Comparison of ENCODE assay signal across 18 cellular contexts in the genomic region with DNA sequence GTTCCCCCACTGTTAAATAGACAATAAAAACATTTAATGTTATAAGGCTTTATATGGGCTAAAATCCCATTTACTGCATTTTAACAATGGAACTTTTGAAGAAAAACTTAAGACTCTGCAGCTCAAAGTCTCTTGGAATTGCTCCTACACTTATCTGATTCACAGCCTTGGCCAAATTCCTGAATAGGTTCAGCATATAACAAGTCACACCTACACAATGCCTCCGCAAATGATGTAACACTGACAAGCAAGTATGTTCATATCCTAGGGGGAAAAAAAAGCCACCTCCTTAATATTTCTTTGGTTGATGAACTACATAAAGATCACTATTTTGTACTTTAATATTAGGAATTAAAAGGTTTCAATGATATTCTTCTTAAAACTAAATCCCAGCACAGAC. TPM values are rescaled to one million over a fixed set of nuclear protein-coding genes. Genes with fewer than 3 reads are reported as not detected.
"Had no signal": no experiment of that assay in that cellular context is flagged by ENCODE, and none has a peak within 500 bp of the region (broad histone marks: within the 10 kb centered on the region; RNA-seq: fewer than 3 reads in every experiment).

No MANE protein-coding gene starts in this region.

- H3K4me3 ChIP-seq: coronary artery, left ventricle myocardium inferior, right atrium auricular region, thyroid gland had no signal

- DNase-seq: activated CD4-positive, alpha-beta T cell treated with anti-CD3 and anti-CD28 coated beads for 1 hour; activated gamma-delta T cell treated with Interleukin-2 at 50 U/mL for 16 hours; activated T-cell treated with anti-CD3 and anti-CD28 coated beads, Interleukin-2, amount 50 U/mL, for 1 hour; aorta; foreskin fibroblast; kidney glomerular epithelial cell; left ventricle myocardium inferior; stimulated activated CD4-positive, alpha-beta T cell treated with anti-CD3 and anti-CD28 coated beads, Interleukin-12 subunit alpha, Interleukin-12 subunit beta, amount 100 ng/mL, for 4 hours; stimulated activated CD4-positive, alpha-beta T cell treated with anti-CD3 and anti-CD28 coated beads, Interleukin-4, amount 100 ng/mL, for 4 hours; stimulated activated naive CD8-positive, alpha-beta T cell treated with anti-CD3 and anti-CD28 coated beads, Interleukin-15, Interleukin-2, amounts not matched to agents 100 U/mL and 50 U/mL, for 24 hours; T-helper 1 cell; T-helper 9 cell; thyroid gland had no signal

- H3K4me3 Mint-ChIP-seq: activated naive CD4-positive, alpha-beta T cell treated with anti-CD3 and anti-CD28 coated beads, Interleukin-2, amount 50 U/mL, for 24 hours; natural killer cell treated with Interleukin-12 subunit alpha and Interleukin-12 subunit beta and Interleukin-15 and Interleukin-18, amount 100 ng/mL, for 72 hours had no signal

- H3K27me3 ChIP-seq: right atrium auricular region, thyroid gland had no signal

- H3K36me3 ChIP-seq: left ventricle myocardium inferior, right atrium auricular region, thyroid gland had no signal

- H3K9me3 Mint-ChIP-seq: activated naive CD4-positive, alpha-beta T cell treated with anti-CD3 and anti-CD28 coated beads, Interleukin-2, amount 50 U/mL, for 24 hours had no signal

- ATAC-seq: natural killer cell treated with Interleukin-12 subunit alpha and Interleukin-12 subunit beta and Interleukin-15 and Interleukin-18, amount 100 ng/mL, for 72 hours; stimulated activated naive CD8-positive, alpha-beta T cell treated with anti-CD3 and anti-CD28 coated beads, Interleukin-15, Interleukin-2, amounts not matched to agents 100 U/mL and 50 U/mL, for 24 hours had no signal

- H3K9me3 ChIP-seq: left ventricle myocardium inferior, right atrium auricular region, thyroid gland had no signal

- H3K27ac ChIP-seq: coronary artery, left ventricle myocardium inferior, right atrium auricular region, thyroid gland had no signal

- H3K36me3 Mint-ChIP-seq: activated naive CD4-positive, alpha-beta T cell treated with anti-CD3 and anti-CD28 coated beads, Interleukin-2, amount 50 U/mL, for 24 hours; natural killer cell treated with Interleukin-12 subunit alpha and Interleukin-12 subunit beta and Interleukin-15 and Interleukin-18, amount 100 ng/mL, for 72 hours had no signal

- H3K4me1 ChIP-seq: left ventricle myocardium inferior, right atrium auricular region, thyroid gland had no signal

- H3K4me1 Mint-ChIP-seq: activated naive CD4-positive, alpha-beta T cell treated with anti-CD3 and anti-CD28 coated beads, Interleukin-2, amount 50 U/mL, for 24 hours had no signal

- H3K27ac Mint-ChIP-seq: activated naive CD4-positive, alpha-beta T cell treated with anti-CD3 and anti-CD28 coated beads, Interleukin-2, amount 50 U/mL, for 24 hours; natural killer cell treated with Interleukin-12 subunit alpha and Interleukin-12 subunit beta and Interleukin-15 and Interleukin-18, amount 100 ng/mL, for 72 hours; progenitor cell of endocrine pancreas had no signal

- H3K27me3 Mint-ChIP-seq: activated naive CD4-positive, alpha-beta T cell treated with anti-CD3 and anti-CD28 coated beads, Interleukin-2, amount 50 U/mL, for 24 hours; natural killer cell treated with Interleukin-12 subunit alpha and Interleukin-12 subunit beta and Interleukin-15 and Interleukin-18, amount 100 ng/mL, for 72 hours; progenitor cell of endocrine pancreas had no signal

RNA-seq across cellular contexts. Expression of a gene that starts 34.5 kb away (rescaled TPM):
- total RNA-seq: natural killer cell treated with Interleukin-12 subunit alpha and Interleukin-12 subunit beta and Interleukin-15 and Interleukin-18, amount 100 ng/mL, for 72 hours had no signal
